Comparison of ENCODE assay signal across 1 cellular context in the genomic region with DNA sequence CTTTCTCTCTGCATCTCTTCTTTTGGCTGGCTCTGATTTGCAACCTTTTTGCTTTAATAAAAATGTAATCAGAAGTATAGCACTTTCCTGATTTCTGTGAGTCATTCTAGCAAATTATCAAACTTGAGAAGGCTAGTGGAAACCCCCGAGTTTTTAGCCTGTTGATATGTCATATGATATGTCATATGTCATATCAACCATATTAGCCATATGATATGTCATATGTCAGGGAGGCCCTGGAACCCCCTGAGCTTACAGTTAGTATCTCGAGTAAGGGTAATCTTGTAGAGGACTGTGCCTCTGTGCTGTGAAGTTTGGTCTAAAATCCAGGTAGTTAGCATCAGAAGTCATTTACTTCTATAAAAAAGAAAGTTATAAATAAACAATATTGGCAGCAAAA.
TF ChIP-seq lines count a peak whose summit lies in the region.

No MANE protein-coding gene starts in this region.

TF ChIP-seq in H1, 55 proteins besides CTCF, POLR2A, EP300 and RAD21:
- TF ChIP-seq GTF2F1 (IDR thresholded peaks at IDR 0.05; ENCODE audit: borderline replicate concordance, low read depth, low read length) (no peak), CTBP2 (IDR thresholded peaks at IDR 0.05; ENCODE audit: borderline replicate concordance, insufficient read depth, insufficient read length, low read length) (no peak), SIX5 (IDR thresholded peaks at IDR 0.05; ENCODE audit: low read depth, low read length) (no peak), HDAC6 (IDR thresholded peaks at IDR 0.05; ENCODE audit: low read depth, low read length) (no peak), SIRT6 (IDR thresholded peaks at IDR 0.05; ENCODE audit: low read length) (no peak), ASH2L (IDR thresholded peaks at IDR 0.05; ENCODE audit: low read length) (no peak), CHD1 (IDR thresholded peaks at IDR 0.05; ENCODE audit: low read depth, low read length) (no peak), RBBP5 (IDR thresholded peaks at IDR 0.05; ENCODE audit: borderline replicate concordance, low read depth, low read length) (no peak)
- TF ChIP-seq, protein P1, sequence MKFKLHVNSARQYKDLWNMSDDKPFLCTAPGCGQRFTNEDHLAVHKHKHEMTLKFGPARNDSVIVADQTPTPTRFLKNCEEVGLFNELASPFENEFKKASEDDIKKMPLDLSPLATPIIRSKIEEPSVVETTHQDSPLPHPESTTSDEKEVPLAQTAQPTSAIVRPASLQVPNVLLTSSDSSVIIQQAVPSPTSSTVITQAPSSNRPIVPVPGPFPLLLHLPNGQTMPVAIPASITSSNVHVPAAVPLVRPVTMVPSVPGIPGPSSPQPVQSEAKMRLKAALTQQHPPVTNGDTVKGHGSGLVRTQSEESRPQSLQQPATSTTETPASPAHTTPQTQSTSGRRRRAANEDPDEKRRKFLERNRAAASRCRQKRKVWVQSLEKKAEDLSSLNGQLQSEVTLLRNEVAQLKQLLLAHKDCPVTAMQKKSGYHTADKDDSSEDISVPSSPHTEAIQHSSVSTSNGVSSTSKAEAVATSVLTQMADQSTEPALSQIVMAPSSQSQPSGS (IDR thresholded peaks at IDR 0.05; ENCODE audit: low read length) = no peak
TF ChIP-seq in H1: peak in this region for 0.
